11 cellular contexts compared by ENCODE assay signal in the genomic region with DNA sequence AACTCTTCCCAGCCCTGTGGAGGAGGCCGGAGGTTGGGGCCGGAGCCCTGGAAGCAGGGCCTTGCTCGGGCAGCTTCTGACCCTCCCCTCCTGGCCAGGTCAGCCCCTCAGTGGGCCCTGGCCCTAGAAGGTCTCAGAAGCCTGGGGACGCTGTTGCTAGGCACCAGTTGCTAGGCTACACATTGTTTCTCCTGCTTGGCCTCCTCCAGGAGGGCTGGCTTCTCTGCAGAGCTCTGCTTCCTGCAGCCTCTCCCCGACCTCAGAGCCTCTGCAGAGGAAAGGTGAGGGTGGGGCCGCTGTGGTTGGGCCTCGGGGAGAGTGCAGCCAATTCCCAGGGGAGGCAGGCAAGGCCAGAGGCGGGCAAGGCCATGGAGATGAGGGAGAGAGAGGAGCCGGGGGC. TPM values are rescaled to one million over a fixed set of nuclear protein-coding genes. Genes with fewer than 3 reads are reported as not detected.
DNase-seq lines count a peak whose midpoint lies in the region; ATAC-seq lines count a peak whose summit lies in the region.
"Had no signal": no experiment of that assay in that cellular context is flagged by ENCODE, and none has a peak within 500 bp of the region (broad histone marks: within the 10 kb centered on the region; RNA-seq: fewer than 3 reads in every experiment).

No MANE protein-coding gene starts in this region.

- H3K27ac ChIP-seq in iPS DF 6.9 (ENCODE audit: low read length): no peak overlapping the region
- H3K27ac ChIP-seq: suprapubic skin had no signal

- DNase-seq in Caki2 (ENCODE audit: low read depth) (peak; percentile 29), M059J (ENCODE audit: low read depth) (peak; percentile 56), SHP77 (lab: John Stamatoyannopoulos, UW) (peak; percentile 52 to 67), iPS DF 6.9 (ENCODE audit: low read depth, low spot score) (peak; percentile 73), OCI-M2 (lab: John Stamatoyannopoulos, UW; ENCODE audit: unreplicated experiment) (no peak)
- DNase-seq in effector CD4-positive, alpha-beta T cell: no peak
- DNase-seq in stimulated activated naive CD8-positive, alpha-beta T cell treated with anti-CD3 and anti-CD28 coated beads, Interleukin-15, Interleukin-2, amounts not matched to agents 100 U/mL and 50 U/mL, for 24 hours: no peak
- DNase-seq in T-helper 2 cell treated with Interferon-gamma antibody and Interleukin-4, amounts not matched to agents 5 μg/mL and 100 μg/mL, for 36 hours (ENCODE audit: low spot score): no peak
- DNase-seq: left cardiac atrium had no signal

- no peaks in the 10 kb centered on the region for H3K36me3 ChIP-seq in iPS DF 6.9 (ENCODE audit: control insufficient read depth, insufficient read depth, low read length)
- H3K36me3 ChIP-seq: suprapubic skin had no signal

- H3K4me3 ChIP-seq in iPS DF 6.9 (ENCODE audit: low read length): no peak overlapping the region
- H3K4me3 ChIP-seq: smooth muscle cell, suprapubic skin had no signal

- no peak overlapping the region for H3K27ac Mint-ChIP-seq in T-helper 2 cell treated with Interferon-gamma antibody and Interleukin-4, amounts not matched to agents 5 μg/mL and 100 μg/mL, for 36 hours

- no peak overlapping the region for H3K4me3 Mint-ChIP-seq in T-helper 2 cell treated with Interferon-gamma antibody and Interleukin-4, amounts not matched to agents 5 μg/mL and 100 μg/mL, for 36 hours

- no peaks in the 10 kb centered on the region for H3K27me3 Mint-ChIP-seq in T-helper 2 cell treated with Interferon-gamma antibody and Interleukin-4, amounts not matched to agents 5 μg/mL and 100 μg/mL, for 36 hours (ENCODE audit: low read depth)

- no peaks in the 10 kb centered on the region for H3K9me3 ChIP-seq in iPS DF 6.9 (ENCODE audit: control insufficient read depth, insufficient read depth, low read length)
- H3K9me3 ChIP-seq: suprapubic skin had no signal

- no peaks in the 10 kb centered on the region for H3K36me3 Mint-ChIP-seq in T-helper 2 cell treated with Interferon-gamma antibody and Interleukin-4, amounts not matched to agents 5 μg/mL and 100 μg/mL, for 36 hours (ENCODE audit: low read depth)

- no peaks in the 10 kb centered on the region for H3K9me3 Mint-ChIP-seq in T-helper 2 cell treated with Interferon-gamma antibody and Interleukin-4, amounts not matched to agents 5 μg/mL and 100 μg/mL, for 36 hours

- in situ Hi-C loops in Caki2 (cut with HindIII; ENCODE audit: low pct_unique_long_range_greater_than_20kb, low sequenced_read_pairs): no loop called here

- no CpG with 5 or more reads among the region's 9 CpGs for WGBS in iPS DF 6.9 (ENCODE audit: insufficient coverage, insufficient read length)

- no peaks in the 10 kb centered on the region for H3K4me1 Mint-ChIP-seq in T-helper 2 cell treated with Interferon-gamma antibody and Interleukin-4, amounts not matched to agents 5 μg/mL and 100 μg/mL, for 36 hours (ENCODE audit: low read depth)

- H3K27me3 ChIP-seq in iPS DF 6.9 (ENCODE audit: control insufficient read depth, insufficient read depth, low read length): no peaks in the 10 kb centered on the region
- H3K27me3 ChIP-seq: suprapubic skin had no signal

- H3K4me1 ChIP-seq in iPS DF 6.9 (ENCODE audit: control insufficient read depth, insufficient read depth, low read length): peaks cover 8% of the 10 kb centered on the region

- no peak for ATAC-seq in stimulated activated naive CD8-positive, alpha-beta T cell treated with anti-CD3 and anti-CD28 coated beads, Interleukin-15, Interleukin-2, amounts not matched to agents 100 U/mL and 50 U/mL, for 24 hours

RNA-seq across cellular contexts. Expression of a gene that starts 27.6 kb away (rescaled TPM):
- not detected in 2 replicates for total RNA-seq in Caki2 (2014; rRNA removed; shearing (Covaris generic); ENCODE audit: low replicate concordance)
- 0.64 and 2.4 TPM in 2 replicates for total RNA-seq in M059J (2014; rRNA removed; shearing (Covaris generic))

RNA-seq across cellular contexts. Expression of a gene that starts 51.0 kb away (rescaled TPM):
- 21.6 and 25.1 TPM in 2 replicates for total RNA-seq in Caki2 (2014; rRNA removed; shearing (Covaris generic); ENCODE audit: low replicate concordance)
- total RNA-seq in M059J (2014; rRNA removed; shearing (Covaris generic)): 39.9 and 99.0 TPM in 2 replicates

RNA-seq across cellular contexts. Expression of a gene that starts 51.2 kb away (rescaled TPM):
- total RNA-seq in Caki2 (2014; rRNA removed; shearing (Covaris generic); ENCODE audit: low replicate concordance): 24.5 and 44.8 TPM in 2 replicates
- total RNA-seq in M059J (2014; rRNA removed; shearing (Covaris generic)): 53.8 and 59.7 TPM in 2 replicates

Comparison
In these comparisons a context has a peak if more than half of its experiments do, and no peak if none do; other contexts are left out.
1. DNase-seq: peak in Caki2 (single experiment), M059J (single experiment), SHP77 (2 of 2) and iPS DF 6.9 (single experiment); none in effector CD4-positive, alpha-beta T cell (single experiment), stimulated activated naive CD8-positive, alpha-beta T cell treated with anti-CD3 and anti-CD28 coated beads, Interleukin-15, Interleukin-2, amounts not matched to agents 100 U/mL and 50 U/mL, for 24 hours (single experiment), T-helper 2 cell treated with Interferon-gamma antibody and Interleukin-4, amounts not matched to agents 5 μg/mL and 100 μg/mL, for 36 hours (single experiment) and OCI-M2 (single experiment).